In the genomic region with DNA sequence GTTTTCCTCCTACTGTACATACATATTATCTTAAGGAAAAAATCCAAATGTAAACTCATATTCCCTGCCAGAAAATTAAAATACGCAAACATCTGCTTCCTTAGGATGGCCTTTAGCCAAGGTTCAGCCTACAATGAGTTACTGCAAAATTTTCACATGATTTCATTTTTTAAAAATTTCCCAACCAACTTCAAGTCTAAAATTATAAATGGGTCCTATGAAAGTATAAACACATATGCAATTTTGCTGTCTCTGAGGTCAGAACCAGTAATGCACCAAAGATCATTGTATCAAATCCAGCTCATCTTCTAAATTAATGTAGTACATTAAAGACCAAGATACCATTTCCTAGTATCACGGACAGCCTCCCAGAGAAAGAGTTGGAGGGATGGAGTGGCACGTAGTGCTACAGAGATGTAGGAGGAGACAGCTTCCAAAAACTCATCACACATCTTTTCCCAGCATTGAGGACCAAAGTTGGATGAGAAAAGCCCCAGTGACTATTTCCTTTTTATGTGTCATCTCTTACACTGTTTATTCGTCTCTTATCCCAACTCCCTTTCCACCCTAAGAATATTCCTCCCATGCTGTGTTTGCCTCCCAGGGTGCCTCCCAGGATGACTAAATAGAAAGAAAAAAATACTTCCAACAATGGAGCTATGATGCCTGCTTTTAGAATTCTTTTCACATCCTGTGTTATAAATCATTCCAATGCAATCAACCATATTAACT, we compare ENCODE assay signal across 20 cellular contexts.
A peak's percentile ranks its signal among the peaks of the same experiment; 100 is the strongest.
DNase-seq lines count a peak whose midpoint lies in the region; ATAC-seq and TF ChIP-seq lines count a peak whose summit lies in the region.
"Had no signal": no experiment of that assay in that cellular context is flagged by ENCODE, and none has a peak within 500 bp of the region (broad histone marks: within the 10 kb centered on the region; RNA-seq: fewer than 3 reads in every experiment).

No MANE protein-coding gene starts in this region.

- H3K4me3 ChIP-seq in heart left ventricle: no peak overlapping the region
- H3K4me3 ChIP-seq in rectal smooth muscle tissue (ENCODE audit: low read length): no peak overlapping the region

- CTCF ChIA-PET in HEK293T (lab: Yijun Ruan, JAX): no interaction called here

- DNase-seq in EH (ENCODE audit: low read depth): peak; percentile 95
- DNase-seq in amniotic epithelial cell (ENCODE audit: low read depth): peak; percentile 61
- DNase-seq in heart left ventricle: no peak
- DNase-seq in HEK293T (ENCODE audit: extremely low spot score): no peak
- DNase-seq: activated CD4-positive, alpha-beta T cell treated with anti-CD3 and anti-CD28 coated beads, Interleukin-2, amount 10 ng/mL, durations not matched to agents 24 days and 14 days; CD4-positive, CD25-positive, alpha-beta regulatory T cell; H9; KBM-7; kidney; NCI-H2107; stimulated activated CD4-positive, alpha-beta T cell treated with anti-CD3 and anti-CD28 coated beads, Interleukin-1b, Interleukin-23, amount 100 ng/mL, for 48 hours; T-helper 1 cell had no signal

- POLR2A ChIA-PET in HEK293T (lab: Yijun Ruan, JAX): no interaction called here

- no peak overlapping the region for H3K9ac ChIP-seq in rectal smooth muscle tissue (ENCODE audit: low read length)

- H3K27ac ChIP-seq in heart left ventricle (peak overlapping the region in 11 of 12 donors; percentile 6 to 70 (median 55)), rectal smooth muscle tissue (ENCODE audit: low read depth, low read length) (peak overlapping the region; percentile 46)
- H3K27ac ChIP-seq: neutrophil had no signal

- TF ChIP-seq CTCF in heart left ventricle (IDR thresholded peaks at IDR 0.05): no peak

- no peak for TF ChIP-seq POLR2A in heart left ventricle (IDR thresholded peaks at IDR 0.05)

- intact Hi-C loops in heart left ventricle (cut with DNase I): loop anchor here in 5 of 10 donors (5.0 to 10.0 kb wide), 6 partner anchors 136 to 858 kb away; partner anchors contain the start of gene PDE3A (in 1 of the 5)

- ATAC-seq in heart left ventricle (peak in 3 of 4 donors; percentile 56 to 69 (median 62)), HG02642 (IDR thresholded peaks at IDR 0.05; ENCODE audit: poor library complexity, unreplicated experiment) (no peak), HG02938 (IDR thresholded peaks at IDR 0.05; ENCODE audit: unreplicated experiment) (no peak), HG03025 (IDR thresholded peaks at IDR 0.05; ENCODE audit: low FRiP score, unreplicated experiment) (no peak)
- ATAC-seq: activated T-helper 17 cell treated with anti-CD3 and anti-CD28 coated beads, Interleukin-2, amount 50 U/mL, for 72 hours; esophagus mucosa; stimulated activated effector memory CD8-positive, alpha-beta T cell treated with anti-CD3 and anti-CD28 coated beads, Interleukin-12 subunit alpha, Interleukin-12 subunit beta, amount 100 ng/mL, for 72 hours had no signal

- 21 to 28% (median 26%) methylated on average over 4 of the region's 4 CpGs for WGBS in heart left ventricle, 4 donors

- H3K36me3 ChIP-seq in heart left ventricle (no peaks in the 10 kb centered on the region), rectal smooth muscle tissue (ENCODE audit: control insufficient read depth, insufficient read depth, low read length) (no peaks in the 10 kb centered on the region)
- H3K36me3 ChIP-seq: neutrophil had no signal

- H3K27me3 ChIP-seq in heart left ventricle: no peaks in the 10 kb centered on the region
- H3K27me3 ChIP-seq in rectal smooth muscle tissue (ENCODE audit: control insufficient read depth, insufficient read depth, low read length): no peaks in the 10 kb centered on the region
- H3K27me3 ChIP-seq: neutrophil had no signal

- H3K9me3 ChIP-seq in heart left ventricle: no peaks in the 10 kb centered on the region
- H3K9me3 ChIP-seq: neutrophil had no signal

- H3K4me1 ChIP-seq in heart left ventricle (peaks cover 0 to 46% (median 16%) of the 10 kb centered on the region in 12 donors), rectal smooth muscle tissue (ENCODE audit: control insufficient read depth, insufficient read depth, low read length) (peaks cover 5% of the 10 kb centered on the region)

TF ChIP-seq in HEK293T, 16 proteins besides CTCF, POLR2A, EP300 and RAD21:
- no peak for TF ChIP-seq BHLHE40 (IDR thresholded peaks at IDR 0.05; ENCODE audit: borderline replicate concordance)

Comparison
In these comparisons a context has a peak if more than half of its experiments do, and no peak if none do; other contexts are left out.
1. DNase-seq: peak in EH (single experiment) and amniotic epithelial cell (single experiment); none in heart left ventricle (0 of 5) and HEK293T (single experiment).
2. ATAC-seq: peak in heart left ventricle (3 of 4); none in HG02642 (single experiment), HG02938 (single experiment) and HG03025 (single experiment).